In the genomic region with DNA sequence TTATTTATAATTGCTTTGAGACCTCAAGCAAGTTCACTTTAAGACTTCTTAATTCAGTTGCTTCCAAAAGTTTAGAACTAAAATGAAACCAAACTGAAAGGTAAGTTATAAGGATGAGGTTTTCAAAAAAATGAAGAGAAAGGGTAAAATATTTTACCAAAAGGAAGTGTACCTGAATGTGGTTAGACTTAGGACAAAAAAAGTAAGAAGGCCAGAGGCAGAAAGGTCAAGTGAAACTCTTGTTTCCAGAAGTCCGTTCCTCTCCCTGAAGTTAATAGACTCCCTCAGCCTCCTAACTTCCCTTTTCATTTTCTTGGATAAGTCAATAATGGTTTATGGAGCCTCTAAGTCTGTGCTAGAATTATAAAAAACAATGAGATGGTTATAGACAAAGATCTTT, we compare ENCODE assay signal across 17 cellular contexts. TPM values are rescaled to one million over a fixed set of nuclear protein-coding genes. Genes with fewer than 3 reads are reported as not detected.
DNase-seq lines count a peak whose midpoint lies in the region; ATAC-seq, FAIRE-seq and TF ChIP-seq lines count a peak whose summit lies in the region.
"Had no signal": no experiment of that assay in that cellular context is flagged by ENCODE, and none has a peak within 500 bp of the region (broad histone marks: within the 10 kb centered on the region; RNA-seq: fewer than 3 reads in every experiment).

No MANE protein-coding gene starts in this region.

- DNase-seq in SKM-1 treated with dmso at 0.1 percent for 144 hours (lab: John Stamatoyannopoulos, UW; ENCODE audit: unreplicated experiment) (peak; percentile 19), SKM-1 (lab: John Stamatoyannopoulos, UW; ENCODE audit: unreplicated experiment) (no peak), HepG2 (ENCODE audit: low spot score) (no peak), occipital lobe (lab: John Stamatoyannopoulos, UW) (no peak)
- no peak for DNase-seq in activated naive CD8-positive, alpha-beta T cell treated with anti-CD3 and anti-CD28 coated beads, Interleukin-2, amount 10 ng/mL, durations not matched to agents 7 days and 5 days
- DNase-seq: amygdala, Caco-2, heart left ventricle, NCI-H146, NCI-H446 treated with DMSO at 0.1 percent for 48 hours, T1000 had no signal

- H3K9ac ChIP-seq in Loucy (ENCODE audit: low read depth, low read length, poor library complexity, severe bottlenecking) (no peak overlapping the region), HepG2 (ENCODE audit: insufficient read depth, low read depth, low read length) (no peak overlapping the region)

- H3K4me3 ChIP-seq in Loucy (ENCODE audit: low read length, poor library complexity, severe bottlenecking) (no peak overlapping the region), HepG2 (replicated peaks in 1 of 3; ENCODE audit: insufficient read depth in 1 of 3, low read depth in 2 of 3, low read length in 3 of 3) (no peak overlapping the region)
- H3K4me3 ChIP-seq: A549, heart left ventricle, suprapubic skin had no signal

- no peaks in the 10 kb centered on the region for H3K9me3 Mint-ChIP-seq in activated naive CD8-positive, alpha-beta T cell treated with anti-CD3 and anti-CD28 coated beads, Interleukin-2, amount 10 ng/mL, durations not matched to agents 7 days and 5 days

- H3K27ac ChIP-seq in HepG2 (ENCODE audit: extremely low read length, insufficient read depth, low read length): no peak overlapping the region
- H3K27ac ChIP-seq: A549, heart left ventricle, suprapubic skin had no signal

- H2AFZ ChIP-seq in Loucy (ENCODE audit: low read length) (no peak overlapping the region), HepG2 (ENCODE audit: low read length) (no peak overlapping the region)

- H3K9me2 ChIP-seq in Loucy (replicated peaks; ENCODE audit: low read depth, low read length): no peaks in the 10 kb centered on the region

- POLR2A ChIA-PET in activated naive CD8-positive, alpha-beta T cell treated with anti-CD3 and anti-CD28 coated beads, Interleukin-2, amount 10 ng/mL, durations not matched to agents 7 days and 5 days (lab: Charles Lee): interaction anchor here (1.1 kb wide), 1 partner anchor 10 kb away, joined by 3 read pairs; no protein-coding TSS in a partner anchor
- POLR2A ChIA-PET in HepG2 (lab: Yijun Ruan, JAX): no interaction called here

- H3K27me3 Mint-ChIP-seq in activated naive CD8-positive, alpha-beta T cell treated with anti-CD3 and anti-CD28 coated beads, Interleukin-2, amount 10 ng/mL, durations not matched to agents 7 days and 5 days: no peaks in the 10 kb centered on the region

- CTCF ChIA-PET in HepG2 (lab: Yijun Ruan, JAX; ENCODE audit: low intra/inter-chr PET ratio, low total read pairs): no interaction called here

- TF ChIP-seq RAD21 in HepG2 (CRISPR knock-in tag; IDR thresholded peaks at IDR 0.05): no peak

- H4K20me1 ChIP-seq in Loucy (ENCODE audit: insufficient read depth, low read length, poor library complexity, severe bottlenecking) (no peaks in the 10 kb centered on the region), HepG2 (ENCODE audit: insufficient read depth, low read length) (no peaks in the 10 kb centered on the region)

- BruUV-seq in HepG2 (replicated peaks; lab: Mats Ljungman, UMichigan): no TSS peak

- 5% methylated on average over 1 of the region's 1 CpG for WGBS in HepG2 (ENCODE audit: low lambda C conversion rate)

- peaks cover 49% of the 10 kb centered on the region for H3K36me3 Mint-ChIP-seq in activated naive CD8-positive, alpha-beta T cell treated with anti-CD3 and anti-CD28 coated beads, Interleukin-2, amount 10 ng/mL, durations not matched to agents 7 days and 5 days

- peak overlapping the region; percentile 46 for H3K27ac Mint-ChIP-seq in activated naive CD8-positive, alpha-beta T cell treated with anti-CD3 and anti-CD28 coated beads, Interleukin-2, amount 10 ng/mL, durations not matched to agents 7 days and 5 days

- no peak for TF ChIP-seq POLR2A in HepG2 (IDR thresholded peaks at IDR 0.05; ENCODE audit: insufficient read depth in 1 of 2, low read depth in 2 of 2, low read length in 2 of 2)

- no peaks in the 10 kb centered on the region for H3K4me1 ChIP-seq in Loucy (ENCODE audit: insufficient read depth, low read length, poor library complexity, severe bottlenecking)
- no peaks in the 10 kb centered on the region for H3K4me1 ChIP-seq in HepG2 (ENCODE audit: insufficient read depth, low read length)
- H3K4me1 ChIP-seq: A549, Caco-2, suprapubic skin had no signal

- H3K4me2 ChIP-seq in Loucy (ENCODE audit: low read depth, low read length, poor library complexity, severe bottlenecking) (peak overlapping the region; percentile 3), HepG2 (ENCODE audit: low read depth, low read length) (no peak overlapping the region)
- H3K4me2 ChIP-seq: A549 had no signal

- H3K4me1 Mint-ChIP-seq in activated naive CD8-positive, alpha-beta T cell treated with anti-CD3 and anti-CD28 coated beads, Interleukin-2, amount 10 ng/mL, durations not matched to agents 7 days and 5 days: peaks cover 39% of the 10 kb centered on the region

- TF ChIP-seq CTCF in Loucy (conservative IDR thresholded peaks at IDR 0.05; ENCODE audit: low read length): no peak
- no peak for TF ChIP-seq CTCF in HepG2 (CRISPR knock-in tag; IDR thresholded peaks at IDR 0.05)

- H3K9me3 ChIP-seq in Loucy (ENCODE audit: insufficient read depth, low read depth, low read length) (no peaks in the 10 kb centered on the region), HepG2 (ENCODE audit: low read length) (no peaks in the 10 kb centered on the region)
- H3K9me3 ChIP-seq: A549, Caco-2, heart left ventricle, suprapubic skin had no signal

- H3K4me3 Mint-ChIP-seq in activated naive CD8-positive, alpha-beta T cell treated with anti-CD3 and anti-CD28 coated beads, Interleukin-2, amount 10 ng/mL, durations not matched to agents 7 days and 5 days: peak overlapping the region; percentile 55

- FAIRE-seq in HepG2 (lab: Jason Lieb, UNC): no peak
- FAIRE-seq: A549, colon had no signal

- ATAC-seq in GM19438 (IDR thresholded peaks at IDR 0.05; ENCODE audit: low read depth, unreplicated experiment): peak; percentile 71
- ATAC-seq in activated naive CD8-positive, alpha-beta T cell treated with anti-CD3 and anti-CD28 coated beads, Interleukin-2, amount 10 ng/mL, durations not matched to agents 7 days and 5 days (ENCODE audit: low read depth): no peak
- no peak for ATAC-seq in HG02610 (IDR thresholded peaks at IDR 0.05; ENCODE audit: unreplicated experiment)
- ATAC-seq in HepG2: no peak
- ATAC-seq: A549, heart left ventricle had no signal

- H3F3A ChIP-seq in Loucy (ENCODE audit: low read depth): no peaks in the 10 kb centered on the region

- no peaks in the 10 kb centered on the region for H3K79me2 ChIP-seq in Loucy (ENCODE audit: insufficient read depth, low read length)
- no peaks in the 10 kb centered on the region for H3K79me2 ChIP-seq in HepG2 (ENCODE audit: insufficient read depth, low read length)

- no peak for TF ChIP-seq EP300 in HepG2 (IDR thresholded peaks at IDR 0.05; ENCODE audit: low read depth in 2 of 2, low read length in 2 of 2)
- TF ChIP-seq EP300 in HepG2 (CRISPR knock-in tag; IDR thresholded peaks at IDR 0.05; ENCODE audit: borderline replicate concordance): no peak

- no peaks in the 10 kb centered on the region for H3K36me3 ChIP-seq in Loucy (ENCODE audit: insufficient read depth, low read length)
- no peaks in the 10 kb centered on the region for H3K36me3 ChIP-seq in HepG2 (replicated peaks in 1 of 2; ENCODE audit: control insufficient read depth in 1 of 2, insufficient read depth in 2 of 2, low read length in 2 of 2)
- H3K36me3 ChIP-seq: heart left ventricle, suprapubic skin had no signal

- in situ Hi-C loops in HepG2 (cut with HindIII; ENCODE audit: extremely low pct_ligation_motif_present, low pct_unique_long_range_greater_than_20kb): no loop called here

- H3K27me3 ChIP-seq in Loucy (ENCODE audit: insufficient read depth, low read length, poor library complexity, severe bottlenecking) (no peaks in the 10 kb centered on the region), HepG2 (ENCODE audit: control insufficient read depth in 1 of 2, insufficient read depth in 2 of 2, low read length in 2 of 2) (no peaks in the 10 kb centered on the region; a peak in 1 of 5 replicates)
- H3K27me3 ChIP-seq: heart left ventricle, suprapubic skin had no signal

- intact Hi-C loops in HepG2 (cut with micrococcal nuclease; ENCODE audit: unreplicated experiment): no loop called here

TF ChIP-seq in HepG2, 621 proteins besides CTCF, POLR2A, EP300 and RAD21 (continues in another document):
- TF ChIP-seq ZNF510 (CRISPR knock-in tag; IDR thresholded peaks at IDR 0.05; ENCODE audit: low read depth): no peak

RNA-seq across cellular contexts. Expression of a gene that starts 16.6 kb away (rescaled TPM):
- 10 to 100 TPM; 27.8 to 29.8 TPM for total RNA-seq in activated naive CD8-positive, alpha-beta T cell treated with anti-CD3 and anti-CD28 coated beads, Interleukin-2, amount 10 ng/mL, durations not matched to agents 7 days and 5 days
- total RNA-seq in HepG2 (2016; rRNA removed; fragmentation: Illumina TruSeq; extraction: Trizol): not detected in 2 replicates
- total RNA-seq in HepG2 (2016; cell fraction: cytosol; rRNA removed; fragmentation: Illumina TruSeq; extraction: Trizol; ENCODE audit: low read depth): not detected in 2 replicates
- total RNA-seq in HepG2 (2016; cell fraction: insoluble cytoplasmic fraction; rRNA removed; fragmentation: Illumina TruSeq; extraction: Trizol): not detected in 2 replicates
- total RNA-seq in HepG2 (2016; cell fraction: membrane; rRNA removed; fragmentation: Illumina TruSeq; extraction: Trizol): not detected in 2 replicates
- total RNA-seq in HepG2 (2016; cell fraction: nucleus; rRNA removed; fragmentation: Illumina TruSeq; extraction: Trizol): not detected in 2 replicates
- not detected in 2 replicates for polyA plus RNA-seq in HepG2 (2011; rRNA removed)
- polyA plus RNA-seq in HepG2 (2011; cell fraction: cytosol; rRNA removed): 0.04 TPM in 1 of 2 replicates, not detected in the other
- polyA plus RNA-seq in HepG2 (2011; cell fraction: nucleus; rRNA removed): not detected in 2 replicates
- polyA plus RNA-seq in HepG2 (2012): 0.34 TPM in 1 of 2 replicates, not detected in the other
- polyA plus RNA-seq in HepG2 (2016; cell fraction: cytosol; fragmentation: Illumina TruSeq; extraction: Trizol; ENCODE audit: low read depth): not detected in 2 replicates
- not detected in 2 replicates for polyA plus RNA-seq in HepG2 (2016; cell fraction: insoluble cytoplasmic fraction; fragmentation: Illumina TruSeq; extraction: Trizol; ENCODE audit: low read depth)
- not detected in 2 replicates for polyA plus RNA-seq in HepG2 (2016; cell fraction: membrane; fragmentation: Illumina TruSeq; extraction: Trizol; ENCODE audit: low read depth)
- not detected in 2 replicates for polyA plus RNA-seq in HepG2 (2016; cell fraction: nucleus; fragmentation: Illumina TruSeq; extraction: Trizol; ENCODE audit: insufficient read depth, low read depth)
- not detected in 2 replicates for polyA minus RNA-seq in HepG2 (2011; rRNA and poly(A)+ RNA removed; ENCODE audit: low replicate concordance)
- polyA minus RNA-seq in HepG2 (2011; cell fraction: cytosol; rRNA and poly(A)+ RNA removed): not detected in 2 replicates
- polyA minus RNA-seq in HepG2 (2011; cell fraction: nucleus; rRNA and poly(A)+ RNA removed): not detected in 2 replicates
- 0.16 TPM for total RNA-seq in occipital lobe
- total RNA-seq: Caco-2 had no signal
- polyA plus RNA-seq: heart left ventricle had no signal

Comparison
In these comparisons a context has a peak if more than half of its experiments do, and no peak if none do; other contexts are left out.
1. RNA of a gene that starts 16.6 kb away (total RNA-seq): 27.8 to 29.8 TPM in activated naive CD8-positive, alpha-beta T cell treated with anti-CD3 and anti-CD28 coated beads, Interleukin-2, amount 10 ng/mL, durations not matched to agents 7 days and 5 days; 0.16 TPM in occipital lobe (single experiment) and not detected in HepG2; every median in the first group is over 10 times any median in the second.